ENCODE assay signal across 11 cellular contexts in genomic region chr12:87943666-87944065, GRCh38.
DNase-seq lines count a peak whose midpoint lies in the region.
"Had no signal": no experiment of that assay in that cellular context is flagged by ENCODE, and none has a peak within 500 bp of the region (broad histone marks: within the 10 kb centered on the region; RNA-seq: fewer than 3 reads in every experiment).

No MANE protein-coding gene starts in this region.

- in situ Hi-C loops in SK-MEL-5 (cut with HindIII; ENCODE audit: low pct_unique_long_range_greater_than_20kb, low sequenced_read_pairs) = no loop called here

- peak; percentile 3 for DNase-seq in NCI-H2171 treated with DMSO at 0.1 percent for 48 hours (lab: John Stamatoyannopoulos, UW)
- no peak for DNase-seq in NCI-H2171 (lab: John Stamatoyannopoulos, UW)
- DNase-seq in DMS 273 treated with DMSO at 0.1 percent for 48 hours (lab: John Stamatoyannopoulos, UW) = peak; percentile 61
- DNase-seq in SK-MEL-5 (ENCODE audit: low read depth, low spot score) = peak; percentile 71
- DNase-seq in GM03348 (ENCODE audit: low spot score) = no peak
- DNase-seq in NCI-H146 treated with DMSO at 0.1 percent for 48 hours (lab: John Stamatoyannopoulos, UW; ENCODE audit: unreplicated experiment) = no peak
- DNase-seq in Ammon's horn (ENCODE audit: low spot score) = no peak
- DNase-seq: BE2C; CD4-positive, alpha-beta memory T cell; GF-D8; H7 had no signal

Comparison
In these comparisons a context has a peak if more than half of its experiments do, and no peak if none do; other contexts are left out.
1. DNase-seq: peak in NCI-H2171 treated with DMSO at 0.1 percent for 48 hours (single experiment), DMS 273 treated with DMSO at 0.1 percent for 48 hours (single experiment) and SK-MEL-5 (single experiment); none in NCI-H2171 (single experiment), GM03348 (single experiment), NCI-H146 treated with DMSO at 0.1 percent for 48 hours (single experiment) and Ammon's horn (single experiment).